In the genomic region with DNA sequence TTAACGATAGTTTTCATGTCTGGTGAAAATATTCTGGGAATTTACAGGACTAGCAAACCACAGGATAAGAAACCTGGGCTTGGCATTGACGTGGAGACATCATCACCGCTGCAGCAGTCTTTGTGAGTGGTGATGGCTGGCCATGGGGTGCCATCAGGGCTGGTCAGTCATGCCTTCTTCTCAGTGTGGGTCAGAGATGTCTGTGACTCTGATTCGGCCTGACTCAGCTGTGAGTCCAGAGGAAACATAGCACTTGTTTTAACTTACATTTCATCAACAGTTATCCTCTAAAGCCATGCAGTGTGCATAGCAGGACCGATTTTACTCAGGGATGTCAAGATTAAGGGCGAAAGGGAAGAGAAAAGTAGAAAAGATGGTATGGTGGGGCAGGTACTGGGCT, we compare ENCODE assay signal across 24 cellular contexts. TPM values are rescaled to one million over a fixed set of nuclear protein-coding genes. Genes with fewer than 3 reads are reported as not detected.
DNase-seq lines count a peak whose midpoint lies in the region; ATAC-seq and TF ChIP-seq lines count a peak whose summit lies in the region.
"Had no signal": no experiment of that assay in that cellular context is flagged by ENCODE, and none has a peak within 500 bp of the region (broad histone marks: within the 10 kb centered on the region; RNA-seq: fewer than 3 reads in every experiment).

No MANE protein-coding gene starts in this region.

- no peak overlapping the region for H3K27ac ChIP-seq in RWPE2 (ENCODE audit: poor library complexity, severe bottlenecking)
- H3K27ac ChIP-seq: transverse colon had no signal

- peak overlapping the region; percentile 85 for H3K27ac Mint-ChIP-seq in activated CD4-positive, alpha-beta T cell treated with anti-CD3 and anti-CD28 coated beads for 36 hours
- H3K27ac Mint-ChIP-seq in natural killer cell treated with Interleukin-12 subunit alpha and Interleukin-12 subunit beta and Interleukin-15 and Interleukin-18, amount 100 ng/mL, for 72 hours = peak overlapping the region; percentile 82
- H3K27ac Mint-ChIP-seq: B cell; stimulated activated naive B cell treated with anti-CD40 and anti-IgM and Interleukin-4, amounts not matched to agents 10 μg/mL and 1 μg/mL and 100 μg/mL, for 72 hours had no signal

- intact Hi-C loops in activated CD4-positive, alpha-beta T cell treated with anti-CD3 and anti-CD28 coated beads for 36 hours (cut with DNase I, micrococcal nuclease) = loop anchor here in 1 of 2 experiments (1.0 kb wide), 1 partner anchor 10 kb away; no protein-coding TSS in a partner anchor

- H3K4me1 ChIP-seq in RWPE2 (ENCODE audit: insufficient read depth, poor library complexity, severe bottlenecking) = peaks cover 3% of the 10 kb centered on the region
- H3K4me1 ChIP-seq: transverse colon had no signal

- CTCF ChIA-PET in activated CD4-positive, alpha-beta T cell treated with anti-CD3 and anti-CD28 coated beads for 36 hours (lab: Charles Lee) = interaction anchor here (0.8 to 1.7 kb wide), 5 partner anchors 14 to 57 kb away, joined by 3 to 5 read pairs (median 4); no protein-coding TSS in a partner anchor

- no peaks in the 10 kb centered on the region for H3K9me3 Mint-ChIP-seq in activated CD4-positive, alpha-beta T cell treated with anti-CD3 and anti-CD28 coated beads for 36 hours (ENCODE audit: low read depth)
- no peaks in the 10 kb centered on the region for H3K9me3 Mint-ChIP-seq in natural killer cell treated with Interleukin-12 subunit alpha and Interleukin-12 subunit beta and Interleukin-15 and Interleukin-18, amount 100 ng/mL, for 72 hours
- H3K9me3 Mint-ChIP-seq: stimulated activated naive B cell treated with anti-CD40 and anti-IgM and Interleukin-4, amounts not matched to agents 10 μg/mL and 1 μg/mL and 100 μg/mL, for 72 hours had no signal

- peaks cover 83% of the 10 kb centered on the region for H3K36me3 Mint-ChIP-seq in activated CD4-positive, alpha-beta T cell treated with anti-CD3 and anti-CD28 coated beads for 36 hours (ENCODE audit: low read depth)
- peaks cover 50% of the 10 kb centered on the region for H3K36me3 Mint-ChIP-seq in natural killer cell treated with Interleukin-12 subunit alpha and Interleukin-12 subunit beta and Interleukin-15 and Interleukin-18, amount 100 ng/mL, for 72 hours
- H3K36me3 Mint-ChIP-seq: stimulated activated naive B cell treated with anti-CD40 and anti-IgM and Interleukin-4, amounts not matched to agents 10 μg/mL and 1 μg/mL and 100 μg/mL, for 72 hours had no signal

- no peak overlapping the region for H3K4me3 ChIP-seq in RWPE2 (ENCODE audit: severe bottlenecking)
- H3K4me3 ChIP-seq: transverse colon had no signal

- DNase-seq in activated CD4-positive, alpha-beta T cell treated with anti-CD3 and anti-CD28 coated beads for 36 hours = peak; percentile 6
- DNase-seq in activated CD4-positive, alpha-beta T cell treated with anti-CD3 and anti-CD28 coated beads, Interleukin-2, amount 50 U/mL, for 4 hours = no peak
- DNase-seq in RWPE2 (ENCODE audit: low spot score) (no peak), amniotic epithelial cell (ENCODE audit: low read depth) (peak; percentile 2), NCI-H2171 (lab: John Stamatoyannopoulos, UW) (no peak)
- DNase-seq in natural killer cell treated with Interleukin-12 subunit alpha and Interleukin-12 subunit beta and Interleukin-15 and Interleukin-18, amount 100 ng/mL, for 72 hours (ENCODE audit: low spot score) = no peak
- DNase-seq in stimulated activated naive CD4-positive, alpha-beta T cell (lab: John Stamatoyannopoulos, UW) = no peak
- DNase-seq: 8988T; activated CD8-positive, alpha-beta memory T cell treated with anti-CD3 and anti-CD28 coated beads for 24 hours; cortex of kidney; foreskin fibroblast; hippocampal formation; Kasumi-1; NCI-H1105 treated with DMSO at 0.1 percent for 48 hours; NCI-H2107; NCI-H524 treated with DMSO at 0.1 percent for 48 hours; right cardiac atrium; stimulated activated naive B cell treated with anti-CD40 and anti-IgM and Interleukin-4, amounts not matched to agents 10 μg/mL and 1 μg/mL and 100 μg/mL, for 72 hours; transverse colon had no signal

- no peaks in the 10 kb centered on the region for H3K27me3 Mint-ChIP-seq in activated CD4-positive, alpha-beta T cell treated with anti-CD3 and anti-CD28 coated beads for 36 hours
- H3K27me3 Mint-ChIP-seq in natural killer cell treated with Interleukin-12 subunit alpha and Interleukin-12 subunit beta and Interleukin-15 and Interleukin-18, amount 100 ng/mL, for 72 hours = no peaks in the 10 kb centered on the region
- H3K27me3 Mint-ChIP-seq: B cell; stimulated activated naive B cell treated with anti-CD40 and anti-IgM and Interleukin-4, amounts not matched to agents 10 μg/mL and 1 μg/mL and 100 μg/mL, for 72 hours had no signal

- H3K9me3 ChIP-seq in RWPE2 (ENCODE audit: severe bottlenecking) = no peaks in the 10 kb centered on the region
- H3K9me3 ChIP-seq: transverse colon had no signal

- no peaks in the 10 kb centered on the region for H3K36me3 ChIP-seq in RWPE2 (ENCODE audit: low read depth)
- H3K36me3 ChIP-seq: transverse colon had no signal

- H3K4me1 Mint-ChIP-seq in activated CD4-positive, alpha-beta T cell treated with anti-CD3 and anti-CD28 coated beads for 36 hours = peaks cover 72% of the 10 kb centered on the region
- peaks cover 20 to 31% of the 10 kb centered on the region in 2 donors for H3K4me1 Mint-ChIP-seq in natural killer cell treated with Interleukin-12 subunit alpha and Interleukin-12 subunit beta and Interleukin-15 and Interleukin-18, amount 100 ng/mL, for 72 hours (ENCODE audit: low read depth in 2 of 2)
- H3K4me1 Mint-ChIP-seq: B cell; stimulated activated naive B cell treated with anti-CD40 and anti-IgM and Interleukin-4, amounts not matched to agents 10 μg/mL and 1 μg/mL and 100 μg/mL, for 72 hours had no signal

- TF ChIP-seq CTCF in RWPE2 (IDR thresholded peaks at IDR 0.05; ENCODE audit: poor library complexity, severe bottlenecking) = no peak

- peak; percentile 17 for ATAC-seq in activated CD4-positive, alpha-beta T cell treated with anti-CD3 and anti-CD28 coated beads for 36 hours
- ATAC-seq in RWPE2 (ENCODE audit: low read depth) (peak; percentile 29; the same call in 2 of the 3 replicates), HG03521 (IDR thresholded peaks at IDR 0.05; ENCODE audit: unreplicated experiment) (no peak)
- no peak for ATAC-seq in natural killer cell treated with Interleukin-12 subunit alpha and Interleukin-12 subunit beta and Interleukin-15 and Interleukin-18, amount 100 ng/mL, for 72 hours
- ATAC-seq: right cardiac atrium; stimulated activated naive B cell treated with anti-CD40 and anti-IgM and Interleukin-4, amounts not matched to agents 10 μg/mL and 1 μg/mL and 100 μg/mL, for 72 hours had no signal

- H3K4me3 Mint-ChIP-seq in activated CD4-positive, alpha-beta T cell treated with anti-CD3 and anti-CD28 coated beads for 36 hours = peak overlapping the region; percentile 13
- H3K4me3 Mint-ChIP-seq in natural killer cell treated with Interleukin-12 subunit alpha and Interleukin-12 subunit beta and Interleukin-15 and Interleukin-18, amount 100 ng/mL, for 72 hours = no peak overlapping the region
- H3K4me3 Mint-ChIP-seq: B cell; stimulated activated naive B cell treated with anti-CD40 and anti-IgM and Interleukin-4, amounts not matched to agents 10 μg/mL and 1 μg/mL and 100 μg/mL, for 72 hours had no signal

- no peaks in the 10 kb centered on the region for H3K27me3 ChIP-seq in RWPE2 (ENCODE audit: insufficient read depth, poor library complexity, severe bottlenecking)
- H3K27me3 ChIP-seq: transverse colon had no signal

- POLR2A ChIA-PET in activated CD4-positive, alpha-beta T cell treated with anti-CD3 and anti-CD28 coated beads for 36 hours (lab: Charles Lee) = interaction anchor here (0.7 kb wide), 1 partner anchor 499 kb away, joined by 3 read pairs; a partner anchor contains a TSS

RNA-seq across cellular contexts. Expression of a gene that starts 33.2 kb away (rescaled TPM):
- 100 to 1,000 TPM; 277 to 526 TPM for total RNA-seq in activated CD4-positive, alpha-beta T cell treated with anti-CD3 and anti-CD28 coated beads for 36 hours
- 100 to 1,000 TPM; 282 to 424 TPM for total RNA-seq in natural killer cell treated with Interleukin-12 subunit alpha and Interleukin-12 subunit beta and Interleukin-15 and Interleukin-18, amount 100 ng/mL, for 72 hours

RNA-seq across cellular contexts. Expression of a gene that starts 52.1 kb away (rescaled TPM):
- total RNA-seq in activated CD4-positive, alpha-beta T cell treated with anti-CD3 and anti-CD28 coated beads for 36 hours = 100 to 1,000 TPM; 208 to 249 TPM
- 100 to 1,000 TPM; 153 to 225 TPM for total RNA-seq in natural killer cell treated with Interleukin-12 subunit alpha and Interleukin-12 subunit beta and Interleukin-15 and Interleukin-18, amount 100 ng/mL, for 72 hours
- total RNA-seq: endothelial cell of umbilical vein, lung microvascular endothelial cell, osteocyte had no signal

Comparison
In these comparisons a context has a peak if more than half of its experiments do, and no peak if none do; other contexts are left out.
1. DNase-seq: peak in activated CD4-positive, alpha-beta T cell treated with anti-CD3 and anti-CD28 coated beads for 36 hours (single experiment) and amniotic epithelial cell (single experiment); none in activated CD4-positive, alpha-beta T cell treated with anti-CD3 and anti-CD28 coated beads, Interleukin-2, amount 50 U/mL, for 4 hours (0 of 2), RWPE2 (single experiment), natural killer cell treated with Interleukin-12 subunit alpha and Interleukin-12 subunit beta and Interleukin-15 and Interleukin-18, amount 100 ng/mL, for 72 hours (single experiment), stimulated activated naive CD4-positive, alpha-beta T cell (0 of 6) and NCI-H2171 (single experiment).
2. ATAC-seq: peak in activated CD4-positive, alpha-beta T cell treated with anti-CD3 and anti-CD28 coated beads for 36 hours (single experiment) and RWPE2 (single experiment); none in natural killer cell treated with Interleukin-12 subunit alpha and Interleukin-12 subunit beta and Interleukin-15 and Interleukin-18, amount 100 ng/mL, for 72 hours (0 of 2) and HG03521 (single experiment).